In the genomic region with DNA sequence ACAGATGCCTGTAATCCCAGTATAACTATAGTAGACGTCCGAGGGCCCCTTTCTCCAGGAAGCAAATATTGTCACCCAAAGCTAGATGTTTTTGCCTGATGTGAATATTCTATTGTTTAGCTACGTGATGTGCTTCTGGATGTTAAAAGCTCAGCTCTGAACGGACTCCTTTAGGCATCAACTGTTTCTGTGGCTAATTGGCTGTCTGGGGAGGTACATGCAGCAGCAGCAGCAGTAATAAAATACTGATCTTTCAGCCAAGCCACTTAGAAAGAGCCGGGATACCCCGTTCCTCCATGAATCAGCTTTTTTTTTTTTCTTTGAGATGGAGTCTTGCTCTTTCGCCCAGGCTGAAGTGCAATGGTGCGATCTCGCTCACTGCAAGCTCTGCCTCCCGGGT, we compare ENCODE assay signal across 34 cellular contexts. TPM values are rescaled to one million over a fixed set of nuclear protein-coding genes. Genes with fewer than 3 reads are reported as not detected.
"Had no signal": no experiment of that assay in that cellular context is flagged by ENCODE, and none has a peak within 500 bp of the region (broad histone marks: within the 10 kb centered on the region; RNA-seq: fewer than 3 reads in every experiment).

No MANE protein-coding gene starts in this region.

- H3K4me1 Mint-ChIP-seq: activated naive CD4-positive, alpha-beta T cell treated with anti-CD3 and anti-CD28 coated beads, Interleukin-2, amount 10 ng/mL, durations not matched to agents 7 days and 5 days; activated naive CD8-positive, alpha-beta T cell treated with anti-CD3 and anti-CD28 coated beads, Interleukin-2, amount 50 U/mL, for 24 hours had no signal

- H3K27ac Mint-ChIP-seq: activated CD8-positive, alpha-beta T cell treated with anti-CD3 and anti-CD28 coated beads, Interleukin-2, amount 10 ng/mL, durations not matched to agents 7 days and 5 days; activated naive CD4-positive, alpha-beta T cell treated with anti-CD3 and anti-CD28 coated beads, Interleukin-2, amount 10 ng/mL, durations not matched to agents 7 days and 5 days; activated naive CD8-positive, alpha-beta T cell; activated naive CD8-positive, alpha-beta T cell treated with anti-CD3 and anti-CD28 coated beads, Interleukin-2, amount 50 U/mL, for 24 hours; activated T-cell treated with anti-CD3 and anti-CD28 coated beads, Interleukin-2, amount 50 U/mL, for 24 hours; activated T-helper 2 cell treated with anti-CD3 and anti-CD28 coated beads, Interferon-gamma antibody, Interleukin-2, Interleukin-4, amounts not matched to agents 10 μg/mL and 5 μg/mL and 100 μg/mL, durations not matched to agents 14 hours and 24 hours and 36 hours had no signal

- DNase-seq: activated CD4-positive, alpha-beta T cell treated with anti-CD3 and anti-CD28 coated beads for 1 hour; activated CD4-positive, alpha-beta T cell treated with anti-CD3 and anti-CD28 coated beads for 48 hours; activated CD4-positive, alpha-beta T cell treated with anti-CD3 and anti-CD28 coated beads, Interleukin-2, amount 50 U/mL, for 4 hours; activated CD4-positive, CD25-positive, alpha-beta regulatory T cell; activated CD8-positive, alpha-beta T cell treated with anti-CD3 and anti-CD28 coated beads, Interleukin-2, amount 10 ng/mL, durations not matched to agents 7 days and 5 days; activated naive CD4-positive, alpha-beta T cell treated with anti-CD3 and anti-CD28 coated beads, Interleukin-2, amount 10 ng/mL, durations not matched to agents 7 days and 5 days; activated naive CD8-positive, alpha-beta T cell treated with anti-CD3 and anti-CD28 coated beads, Interleukin-2, amount 50 U/mL, for 24 hours; activated T-cell treated with anti-CD3 and anti-CD28 coated beads, Interleukin-2, amount 50 U/mL, for 24 hours; anterior cingulate cortex; central memory CD4-positive, alpha-beta T cell; Kasumi-1; KBM-7; MG63; NCI-H1048; NCI-H1105 treated with DMSO at 0.1 percent for 48 hours; NCI-H1436; NCI-H1694; NCI-H1930; NCI-H2081 treated with DMSO at 0.1 percent for 48 hours; NCI-H2171 treated with DMSO at 0.1 percent for 48 hours; NCI-H345; NCI-H524 treated with DMSO at 0.1 percent for 48 hours; Right ventricle myocardium superior; SW 1271; T-helper 1 cell; T-helper 2 cell; T-helper 9 cell; WERI-Rb-1 had no signal

- H3K4me3 ChIP-seq: MG63 had no signal

- H3K27ac ChIP-seq: WERI-Rb-1 had no signal

- H3K36me3 ChIP-seq: MG63, WERI-Rb-1 had no signal

- H3K27me3 ChIP-seq: MG63 had no signal

- H3K4me3 Mint-ChIP-seq: activated CD8-positive, alpha-beta T cell treated with anti-CD3 and anti-CD28 coated beads, Interleukin-2, amount 10 ng/mL, durations not matched to agents 7 days and 5 days; activated naive CD4-positive, alpha-beta T cell treated with anti-CD3 and anti-CD28 coated beads, Interleukin-2, amount 10 ng/mL, durations not matched to agents 7 days and 5 days; activated naive CD8-positive, alpha-beta T cell; activated naive CD8-positive, alpha-beta T cell treated with anti-CD3 and anti-CD28 coated beads, Interleukin-2, amount 50 U/mL, for 24 hours; activated T-cell treated with anti-CD3 and anti-CD28 coated beads, Interleukin-2, amount 50 U/mL, for 24 hours; brain had no signal

- H3K9me3 Mint-ChIP-seq: activated naive CD4-positive, alpha-beta T cell treated with anti-CD3 and anti-CD28 coated beads, Interleukin-2, amount 10 ng/mL, durations not matched to agents 7 days and 5 days; activated naive CD8-positive, alpha-beta T cell treated with anti-CD3 and anti-CD28 coated beads, Interleukin-2, amount 50 U/mL, for 24 hours; activated T-cell treated with anti-CD3 and anti-CD28 coated beads, Interleukin-2, amount 50 U/mL, for 24 hours; activated T-helper 2 cell treated with anti-CD3 and anti-CD28 coated beads, Interferon-gamma antibody, Interleukin-2, Interleukin-4, amounts not matched to agents 10 μg/mL and 5 μg/mL and 100 μg/mL, durations not matched to agents 14 hours and 24 hours and 36 hours had no signal

- H3K36me3 Mint-ChIP-seq: activated naive CD4-positive, alpha-beta T cell treated with anti-CD3 and anti-CD28 coated beads, Interleukin-2, amount 10 ng/mL, durations not matched to agents 7 days and 5 days; activated naive CD8-positive, alpha-beta T cell; brain had no signal

- H3K9me3 ChIP-seq: MG63 had no signal

RNA-seq across cellular contexts. Expression of gene TRARG1, which starts 43.0 kb away (rescaled TPM):
- total RNA-seq: activated T-helper 2 cell treated with anti-CD3 and anti-CD28 coated beads, Interferon-gamma antibody, Interleukin-2, Interleukin-4, amounts not matched to agents 10 μg/mL and 5 μg/mL and 100 μg/mL, durations not matched to agents 14 hours and 24 hours and 36 hours; bronchial epithelial cell; NCI-H460; OCI-LY7 had no signal

RNA-seq across cellular contexts. Expression of gene BHLHA9, which starts 52.2 kb away (rescaled TPM):
- total RNA-seq: activated CD8-positive, alpha-beta T cell treated with anti-CD3 and anti-CD28 coated beads, Interleukin-2, amount 10 ng/mL, durations not matched to agents 7 days and 5 days; activated T-helper 2 cell treated with anti-CD3 and anti-CD28 coated beads, Interferon-gamma antibody, Interleukin-2, Interleukin-4, amounts not matched to agents 10 μg/mL and 5 μg/mL and 100 μg/mL, durations not matched to agents 14 hours and 24 hours and 36 hours; bronchial epithelial cell; NCI-H460; OCI-LY7; Right ventricle myocardium superior had no signal
